9 cellular contexts compared by ENCODE assay signal in genomic region chr3:127457094-127457475, GRCh38.
DNase-seq lines count a peak whose midpoint lies in the region; FAIRE-seq and TF ChIP-seq lines count a peak whose summit lies in the region.
"Had no signal": no experiment of that assay in that cellular context is flagged by ENCODE, and none has a peak within 500 bp of the region (broad histone marks: within the 10 kb centered on the region; RNA-seq: fewer than 3 reads in every experiment).

No MANE protein-coding gene starts in this region.

- no peak for FAIRE-seq in GM12892 (lab: Jason Lieb, UNC)

- no peak for TF ChIP-seq CTCF in uterus (IDR thresholded peaks at IDR 0.05)

- H3K36me3 ChIP-seq in uterus, result no peaks in the 10 kb centered on the region

- intact Hi-C loops in uterus (cut with DNase I; ENCODE audit: low total_unique reads), result no loop called here

- no peak overlapping the region for H3K4me3 ChIP-seq in uterus

- peak; percentile 27 for DNase-seq in Ammon's horn (ENCODE audit: low spot score)
- DNase-seq in NCI-H1092 treated with DMSO at 0.1 percent for 48 hours (lab: John Stamatoyannopoulos, UW), result peak; percentile 81
- peak; percentile 20 for DNase-seq in epithelial cell of prostate (ENCODE audit: low read depth, low spot score)
- peak; percentile 69 for DNase-seq in occipital lobe (lab: John Stamatoyannopoulos, UW)
- no peak for DNase-seq in UCSD-AML1 (lab: John Stamatoyannopoulos, UW; ENCODE audit: unreplicated experiment)
- no peak for DNase-seq in NCI-H1694 (lab: John Stamatoyannopoulos, UW)
- no peak for DNase-seq in uterus
- no peak for DNase-seq in GM12892 (ENCODE audit: insufficient read length)
- DNase-seq: NCI-H82 had no signal

- H3K9me3 ChIP-seq in uterus, result no peaks in the 10 kb centered on the region

- peaks cover 4 to 6% of the 10 kb centered on the region in 2 donors for H3K27me3 ChIP-seq in uterus

- TF ChIP-seq POLR2A in uterus (IDR thresholded peaks at IDR 0.05), result no peak
- TF ChIP-seq POLR2A in GM12892 (IDR thresholded peaks at IDR 0.05; ENCODE audit: low read depth, low read length), result no peak

- peak overlapping the region; percentile 89 for H3K27ac ChIP-seq in epithelial cell of prostate
- no peak overlapping the region for H3K27ac ChIP-seq in uterus

- H3K4me1 ChIP-seq in uterus, result peaks cover 0 to 16% of the 10 kb centered on the region in 2 donors

Comparison
In these comparisons a context has a peak if more than half of its experiments do, and no peak if none do; other contexts are left out.
1. DNase-seq: peak in Ammon's horn (single experiment), NCI-H1092 treated with DMSO at 0.1 percent for 48 hours (single experiment), epithelial cell of prostate (single experiment) and occipital lobe (single experiment); none in UCSD-AML1 (single experiment), NCI-H1694 (single experiment), uterus (0 of 2) and GM12892 (single experiment).